ENCODE assay signal across 18 cellular contexts in the genomic region with DNA sequence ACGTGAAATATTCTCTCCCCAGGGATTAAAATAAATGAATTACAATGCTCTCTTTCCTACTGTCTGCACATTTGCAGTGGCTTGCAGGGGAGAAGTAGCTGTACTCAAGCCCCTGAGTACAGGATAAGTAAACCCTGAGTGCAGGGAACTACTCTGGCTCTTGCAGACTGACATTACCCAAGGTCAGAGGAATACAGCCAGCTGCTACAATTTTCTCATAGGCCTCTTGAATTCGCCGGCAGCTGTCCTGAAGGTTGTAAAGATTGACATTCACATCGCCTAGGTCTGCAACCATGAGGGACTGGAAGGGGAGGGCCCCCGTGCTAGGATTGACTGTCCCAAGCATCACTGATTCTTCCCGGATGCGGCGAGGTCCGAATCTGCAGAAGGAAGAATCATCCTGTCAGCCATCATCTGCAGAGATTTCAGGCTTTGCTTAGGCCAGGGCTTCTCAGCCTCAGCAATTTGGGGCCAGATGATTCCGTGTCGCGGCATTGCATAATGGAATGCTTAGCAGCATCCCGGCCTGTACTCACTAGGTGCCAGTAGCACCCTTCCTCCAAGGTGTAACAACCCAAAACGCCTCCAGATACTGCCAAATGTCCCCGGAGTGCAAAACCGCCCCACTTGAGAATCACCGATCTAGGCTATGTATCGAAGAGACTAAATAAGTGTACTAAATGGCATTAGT. TPM values are rescaled to one million over a fixed set of nuclear protein-coding genes. Genes with fewer than 3 reads are reported as not detected.
DNase-seq lines count a peak whose midpoint lies in the region; ATAC-seq lines count a peak whose summit lies in the region.
"Had no signal": no experiment of that assay in that cellular context is flagged by ENCODE, and none has a peak within 500 bp of the region (broad histone marks: within the 10 kb centered on the region; RNA-seq: fewer than 3 reads in every experiment).

No MANE protein-coding gene starts in this region.

- no peaks in the 10 kb centered on the region for H3K9me3 ChIP-seq in CD8-positive, alpha-beta memory T cell (ENCODE audit: low read length)
- H3K9me3 ChIP-seq: HAP-1, SJSA1, tibial nerve had no signal

- H3K4me3 Mint-ChIP-seq in CD8-positive, alpha-beta memory T cell = peak overlapping the region; percentile 25 to 78 (median 68)
- peak overlapping the region; percentile 81 for H3K4me3 Mint-ChIP-seq in activated T-helper 2 cell treated with anti-CD3 and anti-CD28 coated beads, Interferon-gamma antibody, Interleukin-2, Interleukin-4, amounts not matched to agents 10 μg/mL and 5 μg/mL and 100 μg/mL, durations not matched to agents 14 hours and 24 hours and 36 hours (ENCODE audit: low read depth)
- H3K4me3 Mint-ChIP-seq in naive thymus-derived CD8-positive, alpha-beta T cell = peak overlapping the region; percentile 56 to 88 (median 78)

- H3K27ac ChIP-seq in CD8-positive, alpha-beta memory T cell (ENCODE audit: low read depth, low read length) = no peak overlapping the region
- H3K27ac ChIP-seq: 22Rv1, SJSA1, tibial nerve had no signal

- peaks cover 3 to 5% (median 3%) of the 10 kb centered on the region in 3 donors for H3K36me3 Mint-ChIP-seq in CD8-positive, alpha-beta memory T cell
- H3K36me3 Mint-ChIP-seq in activated T-helper 2 cell treated with anti-CD3 and anti-CD28 coated beads, Interferon-gamma antibody, Interleukin-2, Interleukin-4, amounts not matched to agents 10 μg/mL and 5 μg/mL and 100 μg/mL, durations not matched to agents 14 hours and 24 hours and 36 hours (ENCODE audit: low read depth) = peaks cover 45% of the 10 kb centered on the region
- H3K36me3 Mint-ChIP-seq in naive thymus-derived CD8-positive, alpha-beta T cell = peaks cover 0 to 12% (median 9%) of the 10 kb centered on the region in 3 donors

- H3K9me3 Mint-ChIP-seq in CD8-positive, alpha-beta memory T cell = no peaks in the 10 kb centered on the region
- H3K9me3 Mint-ChIP-seq in activated T-helper 2 cell treated with anti-CD3 and anti-CD28 coated beads, Interferon-gamma antibody, Interleukin-2, Interleukin-4, amounts not matched to agents 10 μg/mL and 5 μg/mL and 100 μg/mL, durations not matched to agents 14 hours and 24 hours and 36 hours = no peaks in the 10 kb centered on the region
- no peaks in the 10 kb centered on the region for H3K9me3 Mint-ChIP-seq in naive thymus-derived CD8-positive, alpha-beta T cell

- H3K27me3 Mint-ChIP-seq in CD8-positive, alpha-beta memory T cell = no peaks in the 10 kb centered on the region
- no peaks in the 10 kb centered on the region for H3K27me3 Mint-ChIP-seq in activated T-helper 2 cell treated with anti-CD3 and anti-CD28 coated beads, Interferon-gamma antibody, Interleukin-2, Interleukin-4, amounts not matched to agents 10 μg/mL and 5 μg/mL and 100 μg/mL, durations not matched to agents 14 hours and 24 hours and 36 hours (ENCODE audit: low read depth)
- H3K27me3 Mint-ChIP-seq in naive thymus-derived CD8-positive, alpha-beta T cell = no peaks in the 10 kb centered on the region

- intact Hi-C loops in activated T-helper 2 cell treated with anti-CD3 and anti-CD28 coated beads, Interferon-gamma antibody, Interleukin-2, Interleukin-4, amounts not matched to agents 10 μg/mL and 5 μg/mL and 100 μg/mL, durations not matched to agents 14 hours and 24 hours and 36 hours (cut with micrococcal nuclease) = no loop called here

- peak overlapping the region in 4 of 8 donors; percentile 36 to 76 (median 66) for H3K27ac Mint-ChIP-seq in CD8-positive, alpha-beta memory T cell
- peak overlapping the region; percentile 70 for H3K27ac Mint-ChIP-seq in activated T-helper 2 cell treated with anti-CD3 and anti-CD28 coated beads, Interferon-gamma antibody, Interleukin-2, Interleukin-4, amounts not matched to agents 10 μg/mL and 5 μg/mL and 100 μg/mL, durations not matched to agents 14 hours and 24 hours and 36 hours
- peak overlapping the region in 9 of 10 donors; percentile 66 to 89 (median 84) for H3K27ac Mint-ChIP-seq in naive thymus-derived CD8-positive, alpha-beta T cell

- POLR2A ChIA-PET in CD8-positive, alpha-beta memory T cell (lab: Charles Lee) = no interaction called here
- POLR2A ChIA-PET in naive thymus-derived CD8-positive, alpha-beta T cell (lab: Charles Lee) = interaction anchor here (1.0 to 2.7 kb wide), 3 partner anchors 20 to 1322 kb away, joined by 3 to 15 read pairs (median 3); no protein-coding TSS in a partner anchor

- H3K36me3 ChIP-seq in CD8-positive, alpha-beta memory T cell (ENCODE audit: insufficient read depth, low read length) = no peaks in the 10 kb centered on the region
- H3K36me3 ChIP-seq: HAP-1, SJSA1, tibial nerve had no signal

- H3K4me1 Mint-ChIP-seq in CD8-positive, alpha-beta memory T cell = peaks cover 30 to 42% (median 35%) of the 10 kb centered on the region in 3 donors
- H3K4me1 Mint-ChIP-seq in activated T-helper 2 cell treated with anti-CD3 and anti-CD28 coated beads, Interferon-gamma antibody, Interleukin-2, Interleukin-4, amounts not matched to agents 10 μg/mL and 5 μg/mL and 100 μg/mL, durations not matched to agents 14 hours and 24 hours and 36 hours (ENCODE audit: low read depth) = peaks cover 30% of the 10 kb centered on the region
- peaks cover 21 to 65% (median 53%) of the 10 kb centered on the region in 4 donors for H3K4me1 Mint-ChIP-seq in naive thymus-derived CD8-positive, alpha-beta T cell

- DNase-seq in NCI-H524 (lab: John Stamatoyannopoulos, UW) (peak; percentile 20 to 71), NCI-H524 treated with DMSO at 0.1 percent for 48 hours (lab: John Stamatoyannopoulos, UW) (no peak), dermis blood vessel endothelial cell (no peak), kidney glomerular epithelial cell (lab: John Stamatoyannopoulos, UW) (no peak)
- DNase-seq in CD8-positive, alpha-beta memory T cell = no peak
- no peak for DNase-seq in activated T-helper 2 cell treated with anti-CD3 and anti-CD28 coated beads, Interferon-gamma antibody, Interleukin-2, Interleukin-4, amounts not matched to agents 10 μg/mL and 5 μg/mL and 100 μg/mL, durations not matched to agents 14 hours and 24 hours and 36 hours (ENCODE audit: low spot score)
- no peak for DNase-seq in naive thymus-derived CD8-positive, alpha-beta T cell
- DNase-seq: C1 segment of cervical spinal cord; DMS79; effector memory CD4-positive, alpha-beta T cell; NCI-H1694 treated with DMSO at 0.1 percent for 48 hours; stimulated activated CD4-positive, alpha-beta T cell treated with anti-CD3 and anti-CD28 coated beads, Interleukin-4, amount 100 ng/mL, for 24 hours; stimulated activated CD8-positive, alpha-beta memory T cell treated with anti-CD3 and anti-CD28 coated beads, Interleukin-4, amount 100 ng/mL, for 48 hours had no signal

- CTCF ChIA-PET in CD8-positive, alpha-beta memory T cell (lab: Charles Lee) = interaction anchor here (2.3 kb wide), 1 partner anchor 11 kb away, joined by 9 read pairs; no protein-coding TSS in a partner anchor

- H3K4me3 ChIP-seq in CD8-positive, alpha-beta memory T cell (ENCODE audit: low read length) = no peak overlapping the region
- H3K4me3 ChIP-seq: HAP-1, SJSA1, tibial nerve had no signal

- H3K4me1 ChIP-seq in CD8-positive, alpha-beta memory T cell (ENCODE audit: insufficient read depth, low read length) = peaks cover 40% of the 10 kb centered on the region
- H3K4me1 ChIP-seq: HAP-1 had no signal

- H3K27me3 ChIP-seq in CD8-positive, alpha-beta memory T cell (ENCODE audit: insufficient read depth, low read length, poor library complexity, severe bottlenecking) = no peaks in the 10 kb centered on the region
- H3K27me3 ChIP-seq: SJSA1 had no signal

- ATAC-seq in naive thymus-derived CD8-positive, alpha-beta T cell = no peak
- no peak for ATAC-seq in GM21526 (IDR thresholded peaks at IDR 0.05; ENCODE audit: low FRiP score, unreplicated experiment)

RNA-seq across cellular contexts. Expression of gene AGMAT, which starts 1.7 kb away (rescaled TPM):
- 10 to 100 TPM; 18.5 to 19.7 TPM for total RNA-seq in CD8-positive, alpha-beta memory T cell
- 6.2 TPM for polyA plus RNA-seq in CD8-positive, alpha-beta memory T cell
- 30.1 and 32.5 TPM in 2 replicates for total RNA-seq in activated T-helper 2 cell treated with anti-CD3 and anti-CD28 coated beads, Interferon-gamma antibody, Interleukin-2, Interleukin-4, amounts not matched to agents 10 μg/mL and 5 μg/mL and 100 μg/mL, durations not matched to agents 14 hours and 24 hours and 36 hours
- 10 to 100 TPM; 11.0 to 11.3 TPM for total RNA-seq in naive thymus-derived CD8-positive, alpha-beta T cell
- polyA plus RNA-seq in naive thymus-derived CD8-positive, alpha-beta T cell = 10 to 100 TPM in 2 of 3 donors, 1 to 10 TPM in 1; 9.0 to 15.5 (median 14.4) TPM
- 0.34 and 1.2 TPM in 2 replicates for total RNA-seq in dermis blood vessel endothelial cell
- total RNA-seq: tibial nerve had no signal

RNA-seq across cellular contexts. Expression of gene DDI2, which starts 34.1 kb away (rescaled TPM):
- 10 to 100 TPM; 47.8 to 50.4 TPM for total RNA-seq in CD8-positive, alpha-beta memory T cell
- 6.1 TPM for polyA plus RNA-seq in CD8-positive, alpha-beta memory T cell
- total RNA-seq in activated T-helper 2 cell treated with anti-CD3 and anti-CD28 coated beads, Interferon-gamma antibody, Interleukin-2, Interleukin-4, amounts not matched to agents 10 μg/mL and 5 μg/mL and 100 μg/mL, durations not matched to agents 14 hours and 24 hours and 36 hours = 46.4 and 47.7 TPM in 2 replicates
- 10 to 100 TPM; 40.7 to 47.1 TPM for total RNA-seq in naive thymus-derived CD8-positive, alpha-beta T cell
- polyA plus RNA-seq in naive thymus-derived CD8-positive, alpha-beta T cell = 1 to 10 TPM; 4.5 to 6.1 (median 5.0) TPM
- total RNA-seq in dermis blood vessel endothelial cell = 18.9 and 22.9 TPM in 2 replicates

RNA-seq across cellular contexts. Expression of gene DNAJC16, which starts 56.5 kb away (rescaled TPM):
- 10 to 100 TPM; 19.4 to 22.0 TPM for total RNA-seq in CD8-positive, alpha-beta memory T cell
- 9.1 TPM for polyA plus RNA-seq in CD8-positive, alpha-beta memory T cell
- total RNA-seq in activated T-helper 2 cell treated with anti-CD3 and anti-CD28 coated beads, Interferon-gamma antibody, Interleukin-2, Interleukin-4, amounts not matched to agents 10 μg/mL and 5 μg/mL and 100 μg/mL, durations not matched to agents 14 hours and 24 hours and 36 hours = 10.9 and 18.7 TPM in 2 replicates
- total RNA-seq in naive thymus-derived CD8-positive, alpha-beta T cell = 10 to 100 TPM; 24.8 to 30.0 TPM
- polyA plus RNA-seq in naive thymus-derived CD8-positive, alpha-beta T cell = 1 to 10 TPM; 5.0 to 9.7 (median 7.1) TPM
- total RNA-seq in dermis blood vessel endothelial cell = 15.1 and 16.8 TPM in 2 replicates

RNA-seq across cellular contexts. Expression of gene CASP9, which starts 59.1 kb away (rescaled TPM):
- 1 to 10 TPM; 9.2 to 9.6 TPM for total RNA-seq in CD8-positive, alpha-beta memory T cell
- polyA plus RNA-seq in CD8-positive, alpha-beta memory T cell = 9.8 TPM
- total RNA-seq in activated T-helper 2 cell treated with anti-CD3 and anti-CD28 coated beads, Interferon-gamma antibody, Interleukin-2, Interleukin-4, amounts not matched to agents 10 μg/mL and 5 μg/mL and 100 μg/mL, durations not matched to agents 14 hours and 24 hours and 36 hours = 18.6 and 19.4 TPM in 2 replicates
- 10 to 100 TPM; 13.4 to 15.9 TPM for total RNA-seq in naive thymus-derived CD8-positive, alpha-beta T cell
- 1 to 10 TPM; 8.0 to 8.6 (median 8.4) TPM for polyA plus RNA-seq in naive thymus-derived CD8-positive, alpha-beta T cell
- 5.5 and 11.9 TPM in 2 replicates for total RNA-seq in dermis blood vessel endothelial cell

Comparison
In these comparisons a context has a peak if more than half of its experiments do, and no peak if none do; other contexts are left out.
1. DNase-seq: peak in NCI-H524 (2 of 2); none in NCI-H524 treated with DMSO at 0.1 percent for 48 hours (single experiment), CD8-positive, alpha-beta memory T cell (0 of 5), activated T-helper 2 cell treated with anti-CD3 and anti-CD28 coated beads, Interferon-gamma antibody, Interleukin-2, Interleukin-4, amounts not matched to agents 10 μg/mL and 5 μg/mL and 100 μg/mL, durations not matched to agents 14 hours and 24 hours and 36 hours (single experiment), naive thymus-derived CD8-positive, alpha-beta T cell (0 of 10), dermis blood vessel endothelial cell (single experiment) and kidney glomerular epithelial cell (single experiment).
2. Peak in every context shown above with its lines, with median percentiles within 50 percentile points of each other: H3K4me3 Mint-ChIP-seq.